In genomic region chr3:72418856-72419255, GRCh38 we compare ENCODE assay signal across 1 cellular context.
TF ChIP-seq lines count a peak whose summit lies in the region.

No MANE protein-coding gene starts in this region.

TF ChIP-seq in GM23338, 12 proteins besides CTCF, POLR2A, EP300 and RAD21:
- TF ChIP-seq, protein P1, sequence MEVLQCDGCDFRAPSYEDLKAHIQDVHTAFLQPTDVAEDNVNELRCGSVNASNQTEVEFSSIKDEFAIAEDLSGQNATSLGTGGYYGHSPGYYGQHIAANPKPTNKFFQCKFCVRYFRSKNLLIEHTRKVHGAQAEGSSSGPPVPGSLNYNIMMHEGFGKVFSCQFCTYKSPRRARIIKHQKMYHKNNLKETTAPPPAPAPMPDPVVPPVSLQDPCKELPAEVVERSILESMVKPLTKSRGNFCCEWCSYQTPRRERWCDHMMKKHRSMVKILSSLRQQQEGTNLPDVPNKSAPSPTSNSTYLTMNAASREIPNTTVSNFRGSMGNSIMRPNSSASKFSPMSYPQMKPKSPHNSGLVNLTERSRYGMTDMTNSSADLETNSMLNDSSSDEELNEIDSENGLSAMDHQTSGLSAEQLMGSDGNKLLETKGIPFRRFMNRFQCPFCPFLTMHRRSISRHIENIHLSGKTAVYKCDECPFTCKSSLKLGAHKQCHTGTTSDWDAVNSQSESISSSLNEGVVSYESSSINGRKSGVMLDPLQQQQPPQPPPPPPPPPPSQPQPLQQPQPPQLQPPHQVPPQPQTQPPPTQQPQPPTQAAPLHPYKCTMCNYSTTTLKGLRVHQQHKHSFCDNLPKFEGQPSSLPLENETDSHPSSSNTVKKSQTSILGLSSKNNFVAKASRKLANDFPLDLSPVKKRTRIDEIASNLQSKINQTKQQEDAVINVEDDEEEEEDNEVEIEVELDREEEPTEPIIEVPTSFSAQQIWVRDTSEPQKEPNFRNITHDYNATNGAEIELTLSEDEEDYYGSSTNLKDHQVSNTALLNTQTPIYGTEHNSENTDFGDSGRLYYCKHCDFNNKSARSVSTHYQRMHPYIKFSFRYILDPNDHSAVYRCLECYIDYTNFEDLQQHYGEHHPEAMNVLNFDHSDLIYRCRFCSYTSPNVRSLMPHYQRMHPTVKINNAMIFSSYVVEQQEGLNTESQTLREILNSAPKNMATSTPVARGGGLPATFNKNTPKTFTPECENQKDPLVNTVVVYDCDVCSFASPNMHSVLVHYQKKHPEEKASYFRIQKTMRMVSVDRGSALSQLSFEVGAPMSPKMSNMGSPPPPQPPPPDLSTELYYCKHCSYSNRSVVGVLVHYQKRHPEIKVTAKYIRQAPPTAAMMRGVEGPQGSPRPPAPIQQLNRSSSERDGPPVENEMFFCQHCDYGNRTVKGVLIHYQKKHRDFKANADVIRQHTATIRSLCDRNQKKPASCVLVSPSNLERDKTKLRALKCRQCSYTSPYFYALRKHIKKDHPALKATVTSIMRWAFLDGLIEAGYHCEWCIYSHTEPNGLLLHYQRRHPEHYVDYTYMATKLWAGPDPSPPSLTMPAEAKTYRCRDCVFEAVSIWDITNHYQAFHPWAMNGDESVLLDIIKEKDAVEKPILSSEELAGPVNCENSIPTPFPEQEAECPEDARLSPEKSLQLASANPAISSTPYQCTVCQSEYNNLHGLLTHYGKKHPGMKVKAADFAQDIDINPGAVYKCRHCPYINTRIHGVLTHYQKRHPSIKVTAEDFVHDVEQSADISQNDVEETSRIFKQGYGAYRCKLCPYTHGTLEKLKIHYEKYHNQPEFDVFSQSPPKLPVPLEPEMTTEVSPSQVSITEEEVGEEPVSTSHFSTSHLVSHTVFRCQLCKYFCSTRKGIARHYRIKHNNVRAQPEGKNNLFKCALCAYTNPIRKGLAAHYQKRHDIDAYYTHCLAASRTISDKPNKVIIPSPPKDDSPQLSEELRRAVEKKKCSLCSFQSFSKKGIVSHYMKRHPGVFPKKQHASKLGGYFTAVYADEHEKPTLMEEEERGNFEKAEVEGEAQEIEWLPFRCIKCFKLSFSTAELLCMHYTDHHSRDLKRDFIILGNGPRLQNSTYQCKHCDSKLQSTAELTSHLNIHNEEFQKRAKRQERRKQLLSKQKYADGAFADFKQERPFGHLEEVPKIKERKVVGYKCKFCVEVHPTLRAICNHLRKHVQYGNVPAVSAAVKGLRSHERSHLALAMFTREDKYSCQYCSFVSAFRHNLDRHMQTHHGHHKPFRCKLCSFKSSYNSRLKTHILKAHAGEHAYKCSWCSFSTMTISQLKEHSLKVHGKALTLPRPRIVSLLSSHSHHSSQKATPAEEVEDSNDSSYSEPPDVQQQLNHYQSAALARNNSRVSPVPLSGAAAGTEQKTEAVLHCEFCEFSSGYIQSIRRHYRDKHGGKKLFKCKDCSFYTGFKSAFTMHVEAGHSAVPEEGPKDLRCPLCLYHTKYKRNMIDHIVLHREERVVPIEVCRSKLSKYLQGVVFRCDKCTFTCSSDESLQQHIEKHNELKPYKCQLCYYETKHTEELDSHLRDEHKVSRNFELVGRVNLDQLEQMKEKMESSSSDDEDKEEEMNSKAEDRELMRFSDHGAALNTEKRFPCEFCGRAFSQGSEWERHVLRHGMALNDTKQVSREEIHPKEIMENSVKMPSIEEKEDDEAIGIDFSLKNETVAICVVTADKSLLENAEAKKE (CRISPR knock-in tag; IDR thresholded peaks at IDR 0.05): no peak
- TF ChIP-seq ZNF114 (CRISPR knock-in tag; IDR thresholded peaks at IDR 0.05) (no peak), POLR2AphosphoS5 (IDR thresholded peaks at IDR 0.05; ENCODE audit: low read depth) (no peak), JUNB (IDR thresholded peaks at IDR 0.05; ENCODE audit: unreplicated experiment) (no peak), EZH2 (IDR thresholded peaks at IDR 0.05; ENCODE audit: low read depth, unreplicated experiment) (no peak), ZNF331 (CRISPR knock-in tag; IDR thresholded peaks at IDR 0.05; ENCODE audit: low read depth) (no peak), NANOG (IDR thresholded peaks at IDR 0.05; ENCODE audit: borderline replicate concordance) (no peak), STAT1 (IDR thresholded peaks at IDR 0.05; ENCODE audit: unreplicated experiment) (no peak), EZH2phosphoT487 (IDR thresholded peaks at IDR 0.05; ENCODE audit: unreplicated experiment) (no peak), CREB1 (CRISPR knock-in tag; IDR thresholded peaks at IDR 0.05; ENCODE audit: low read depth) (no peak)
- TF ChIP-seq, protein P2, sequence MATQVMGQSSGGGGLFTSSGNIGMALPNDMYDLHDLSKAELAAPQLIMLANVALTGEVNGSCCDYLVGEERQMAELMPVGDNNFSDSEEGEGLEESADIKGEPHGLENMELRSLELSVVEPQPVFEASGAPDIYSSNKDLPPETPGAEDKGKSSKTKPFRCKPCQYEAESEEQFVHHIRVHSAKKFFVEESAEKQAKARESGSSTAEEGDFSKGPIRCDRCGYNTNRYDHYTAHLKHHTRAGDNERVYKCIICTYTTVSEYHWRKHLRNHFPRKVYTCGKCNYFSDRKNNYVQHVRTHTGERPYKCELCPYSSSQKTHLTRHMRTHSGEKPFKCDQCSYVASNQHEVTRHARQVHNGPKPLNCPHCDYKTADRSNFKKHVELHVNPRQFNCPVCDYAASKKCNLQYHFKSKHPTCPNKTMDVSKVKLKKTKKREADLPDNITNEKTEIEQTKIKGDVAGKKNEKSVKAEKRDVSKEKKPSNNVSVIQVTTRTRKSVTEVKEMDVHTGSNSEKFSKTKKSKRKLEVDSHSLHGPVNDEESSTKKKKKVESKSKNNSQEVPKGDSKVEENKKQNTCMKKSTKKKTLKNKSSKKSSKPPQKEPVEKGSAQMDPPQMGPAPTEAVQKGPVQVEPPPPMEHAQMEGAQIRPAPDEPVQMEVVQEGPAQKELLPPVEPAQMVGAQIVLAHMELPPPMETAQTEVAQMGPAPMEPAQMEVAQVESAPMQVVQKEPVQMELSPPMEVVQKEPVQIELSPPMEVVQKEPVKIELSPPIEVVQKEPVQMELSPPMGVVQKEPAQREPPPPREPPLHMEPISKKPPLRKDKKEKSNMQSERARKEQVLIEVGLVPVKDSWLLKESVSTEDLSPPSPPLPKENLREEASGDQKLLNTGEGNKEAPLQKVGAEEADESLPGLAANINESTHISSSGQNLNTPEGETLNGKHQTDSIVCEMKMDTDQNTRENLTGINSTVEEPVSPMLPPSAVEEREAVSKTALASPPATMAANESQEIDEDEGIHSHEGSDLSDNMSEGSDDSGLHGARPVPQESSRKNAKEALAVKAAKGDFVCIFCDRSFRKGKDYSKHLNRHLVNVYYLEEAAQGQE (IDR thresholded peaks at IDR 0.05; ENCODE audit: unreplicated experiment): no peak
- TF ChIP-seq, protein P3, sequence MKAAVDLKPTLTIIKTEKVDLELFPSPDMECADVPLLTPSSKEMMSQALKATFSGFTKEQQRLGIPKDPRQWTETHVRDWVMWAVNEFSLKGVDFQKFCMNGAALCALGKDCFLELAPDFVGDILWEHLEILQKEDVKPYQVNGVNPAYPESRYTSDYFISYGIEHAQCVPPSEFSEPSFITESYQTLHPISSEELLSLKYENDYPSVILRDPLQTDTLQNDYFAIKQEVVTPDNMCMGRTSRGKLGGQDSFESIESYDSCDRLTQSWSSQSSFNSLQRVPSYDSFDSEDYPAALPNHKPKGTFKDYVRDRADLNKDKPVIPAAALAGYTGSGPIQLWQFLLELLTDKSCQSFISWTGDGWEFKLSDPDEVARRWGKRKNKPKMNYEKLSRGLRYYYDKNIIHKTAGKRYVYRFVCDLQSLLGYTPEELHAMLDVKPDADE (IDR thresholded peaks at IDR 0.05): no peak
